ENCODE assay signal across 20 cellular contexts in the genomic region with DNA sequence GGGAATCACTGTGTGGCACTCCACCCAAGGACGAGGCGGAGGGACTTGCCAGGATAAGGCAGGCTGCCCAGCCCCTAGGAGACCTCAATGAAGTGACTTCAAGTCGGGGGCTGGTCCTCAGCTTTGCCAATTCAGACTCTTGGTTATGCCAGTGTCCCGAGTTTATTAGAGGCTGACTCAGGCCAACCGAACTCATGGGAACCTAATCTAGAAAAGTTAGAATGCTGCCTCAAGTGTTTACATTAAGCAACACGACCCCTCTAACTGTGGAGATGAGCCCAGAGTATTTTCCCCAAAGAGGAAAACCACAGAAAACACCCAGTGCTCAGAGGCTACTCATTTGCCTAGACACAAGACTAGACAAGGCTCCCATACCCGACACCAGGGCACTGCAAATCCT. TPM values are rescaled to one million over a fixed set of nuclear protein-coding genes. Genes with fewer than 3 reads are reported as not detected.
A peak's percentile ranks its signal among the peaks of the same experiment; 100 is the strongest.
DNase-seq lines count a peak whose midpoint lies in the region; ATAC-seq and TF ChIP-seq lines count a peak whose summit lies in the region.
"Had no signal": no experiment of that assay in that cellular context is flagged by ENCODE, and none has a peak within 500 bp of the region (broad histone marks: within the 10 kb centered on the region; RNA-seq: fewer than 3 reads in every experiment).

No MANE protein-coding gene starts in this region.

- no peak overlapping the region for H3K18ac ChIP-seq in IMR-90 (ENCODE audit: low read depth, low read length)

- H3K14ac ChIP-seq in IMR-90 (replicated peaks; ENCODE audit: low read depth, low read length): no peak overlapping the region

- intact Hi-C loops in IMR-90 (cut with micrococcal nuclease): loop anchor here (10.0 kb wide), 1 partner anchor 78 kb away; a partner anchor contains a TSS

- H2AK5ac ChIP-seq in IMR-90 (ENCODE audit: low read depth, low read length): no peak overlapping the region

- H3K27me3 ChIP-seq in IMR-90 (ENCODE audit: control insufficient read depth, insufficient read depth, low read length): peaks cover 13% of the 10 kb centered on the region
- no peaks in the 10 kb centered on the region for H3K27me3 ChIP-seq in brain microvascular endothelial cell (replicated peaks)
- H3K27me3 ChIP-seq in smooth muscle cell (ENCODE audit: low read depth): no peaks in the 10 kb centered on the region

- H3K36me3 ChIP-seq in IMR-90 (ENCODE audit: control insufficient read depth, insufficient read depth, low read length) (no peaks in the 10 kb centered on the region), brain microvascular endothelial cell (replicated peaks) (no peaks in the 10 kb centered on the region), smooth muscle cell (ENCODE audit: low read depth) (no peaks in the 10 kb centered on the region)
- H3K36me3 ChIP-seq: BLaER1 treated with 17β-estradiol and CSF1 and Interleukin-3, amounts not matched to agents 10 nM and 100 nM had no signal

- H2BK120ac ChIP-seq in IMR-90 (ENCODE audit: low read depth, low read length): no peak overlapping the region

- H2AFZ ChIP-seq in IMR-90 (replicated peaks; ENCODE audit: low read length, poor library complexity) (no peak overlapping the region), smooth muscle cell (ENCODE audit: low read depth) (no peak overlapping the region)

- POLR2A ChIA-PET in IMR-90 (lab: Charles Lee; ENCODE audit: unreplicated experiment): no interaction called here

- H4K8ac ChIP-seq in IMR-90 (ENCODE audit: low read depth in 2 of 2, low read length in 2 of 2): no peak overlapping the region

- H3F3A ChIP-seq in smooth muscle cell (ENCODE audit: low read depth): peaks cover 7% of the 10 kb centered on the region

- no peak for TF ChIP-seq RAD21 in IMR-90 (IDR thresholded peaks at IDR 0.05; ENCODE audit: low read length)

- in situ Hi-C loops in IMR-90 (cut with MboI; ENCODE audit: low sequenced_read_pairs): no loop called here
- in situ Hi-C loops in brain microvascular endothelial cell (cut with HindIII; ENCODE audit: low pct_ligation_motif_present, low sequenced_read_pairs): no loop called here

- BruUV-seq in IMR-90 (replicated peaks; lab: Mats Ljungman, UMichigan): no TSS peak

- no peaks in the 10 kb centered on the region for H4K20me1 ChIP-seq in IMR-90 (ENCODE audit: insufficient read depth, low read length)
- H4K20me1 ChIP-seq in smooth muscle cell (ENCODE audit: low read depth): no peaks in the 10 kb centered on the region
- H4K20me1 ChIP-seq: BLaER1 treated with 17β-estradiol and CSF1 and Interleukin-3, amounts not matched to agents 10 nM and 100 nM had no signal

- dilution Hi-C loops in IMR-90 (cut with HindIII; ENCODE audit: low sequenced_read_pairs, unreplicated experiment): no loop called here

- H4K91ac ChIP-seq in IMR-90 (ENCODE audit: insufficient read depth, low read depth, low read length): no peak overlapping the region

- H2BK5ac ChIP-seq in IMR-90 (ENCODE audit: low read depth, low read length, poor library complexity, severe bottlenecking): no peak overlapping the region

- no peak overlapping the region for H2BK15ac ChIP-seq in IMR-90 (ENCODE audit: low read depth, low read length)

- H3K9me3 ChIP-seq in IMR-90 (ENCODE audit: control insufficient read depth, insufficient read depth, low read length) (no peaks in the 10 kb centered on the region), smooth muscle cell (replicated peaks; ENCODE audit: low read depth) (no peaks in the 10 kb centered on the region)

- H3K79me1 ChIP-seq in IMR-90 (ENCODE audit: low read depth in 1 of 2, low read length in 2 of 2): no peaks in the 10 kb centered on the region

- H3K79me2 ChIP-seq in smooth muscle cell (ENCODE audit: low read depth): no peaks in the 10 kb centered on the region

- no peak overlapping the region for H2BK20ac ChIP-seq in IMR-90 (ENCODE audit: low read depth, low read length)

- H3K27ac ChIP-seq in IMR-90 (ENCODE audit: insufficient read depth, low read length) (no peak overlapping the region), brain microvascular endothelial cell (no peak overlapping the region), smooth muscle cell (ENCODE audit: low read depth) (peak overlapping the region; percentile 79)
- H3K27ac ChIP-seq: BLaER1 treated with 17β-estradiol and CSF1 and Interleukin-3, amounts not matched to agents 10 nM and 100 nM; SK-N-MC had no signal

- no peak overlapping the region for H3K4me3 ChIP-seq in IMR-90 (ENCODE audit: insufficient read depth, low read depth, low read length)
- H3K4me3 ChIP-seq in brain microvascular endothelial cell (ENCODE audit: low read depth, low read length): no peak overlapping the region
- no peak overlapping the region for H3K4me3 ChIP-seq in smooth muscle cell
- H3K4me3 ChIP-seq: BLaER1 treated with 17β-estradiol and CSF1 and Interleukin-3, amounts not matched to agents 10 nM and 100 nM; SK-N-MC had no signal

- CTCF ChIA-PET in IMR-90 (lab: Yijun Ruan, JAX): interaction anchor here (0.7 kb wide), 1 partner anchor 1911 kb away, joined by 4 read pairs; no protein-coding TSS in a partner anchor

- no peaks in the 10 kb centered on the region for H3K9me1 ChIP-seq in IMR-90 (ENCODE audit: insufficient read depth, low read length)

- no peak for ATAC-seq in IMR-90 (ENCODE audit: low read depth)
- ATAC-seq in GM19035 (IDR thresholded peaks at IDR 0.05; ENCODE audit: unreplicated experiment): no peak
- no peak for ATAC-seq in HG03469 (IDR thresholded peaks at IDR 0.05; ENCODE audit: unreplicated experiment)

- WGBS in IMR-90 (ENCODE audit: extremely low coverage in 2 of 2, insufficient read length in 1 of 2), 2 experiments: 51% methylated on average over 2 of the region's 7 CpGs; no CpG with 5 or more reads in 1 of the 2 experiments
- 39% methylated on average over 7 of the region's 7 CpGs for WGBS in smooth muscle cell (ENCODE audit: low lambda C conversion rate)

- peak; percentile 12 for DNase-seq in IMR-90
- DNase-seq in brain microvascular endothelial cell: peak; percentile 18
- DNase-seq in iris pigment epithelial cell (ENCODE audit: low read depth): peak; percentile 10
- DNase-seq in smooth muscle cell (lab: John Stamatoyannopoulos, UW; ENCODE audit: unreplicated experiment): no peak
- no peak for DNase-seq in iPS-NIHi7 (ENCODE audit: extremely low spot score)
- no peak for DNase-seq in occipital lobe (lab: John Stamatoyannopoulos, UW)
- DNase-seq: DMS79 treated with DMSO at 0.1 percent for 48 hours; GDM1; KBM-7; MV-4-11; NCI-H1694 treated with DMSO at 0.1 percent for 48 hours; NCI-H748 treated with DMSO at 0.1 percent for 48 hours; NK-92 treated with Interleukin-12 subunit alpha and Interleukin-12 subunit beta, amount 100 ng/mL, for 24 hours; Right ventricle myocardium superior had no signal

- TF ChIP-seq CTCF in IMR-90 (conservative IDR thresholded peaks at IDR 0.05; ENCODE audit: low read depth, low read length): no peak
- TF ChIP-seq CTCF in brain microvascular endothelial cell (IDR thresholded peaks at IDR 0.05; ENCODE audit: low read depth, low read length, missing control alignments): no peak
- TF ChIP-seq CTCF in smooth muscle cell (IDR thresholded peaks at IDR 0.05; ENCODE audit: borderline replicate concordance, insufficient read depth, poor library complexity, severe bottlenecking): no peak

- no peak for TF ChIP-seq POLR2A in IMR-90 (IDR thresholded peaks at IDR 0.05; ENCODE audit: low read depth, low read length)

- H3K4me1 ChIP-seq in IMR-90 (ENCODE audit: control insufficient read depth, insufficient read depth, low read length): no peaks in the 10 kb centered on the region
- H3K4me1 ChIP-seq in smooth muscle cell (ENCODE audit: low read depth): peaks cover 11% of the 10 kb centered on the region
- H3K4me1 ChIP-seq: BLaER1 treated with 17β-estradiol and CSF1 and Interleukin-3, amounts not matched to agents 10 nM and 100 nM had no signal

- H3K9ac ChIP-seq in IMR-90 (ENCODE audit: low read depth, low read length) (no peak overlapping the region), smooth muscle cell (ENCODE audit: low read depth) (peak overlapping the region; percentile 66)
- H3K9ac ChIP-seq: BLaER1 treated with 17β-estradiol and CSF1 and Interleukin-3, amounts not matched to agents 10 nM and 100 nM had no signal

- no peak overlapping the region for H4K5ac ChIP-seq in IMR-90 (ENCODE audit: low read depth, low read length)

- H3K56ac ChIP-seq in IMR-90 (ENCODE audit: extremely low read depth, insufficient read depth, low read length): no peak overlapping the region

- H3K4me2 ChIP-seq in IMR-90 (ENCODE audit: low read depth, low read length) (no peak overlapping the region), smooth muscle cell (peak overlapping the region; percentile 3)
- H3K4me2 ChIP-seq: BLaER1 treated with 17β-estradiol and CSF1 and Interleukin-3, amounts not matched to agents 10 nM and 100 nM had no signal

- no peak overlapping the region for H3K23ac ChIP-seq in IMR-90 (ENCODE audit: low read depth, low read length)

- no peak overlapping the region for H2AK9ac ChIP-seq in IMR-90 (replicated peaks; ENCODE audit: low read depth, low read length, poor library complexity)

- H3K4ac ChIP-seq in IMR-90 (ENCODE audit: low read depth, low read length): no peak overlapping the region

TF ChIP-seq in IMR-90, 13 proteins besides CTCF, POLR2A, EP300 and RAD21 (continues in another document):
- TF ChIP-seq NFE2L2 (IDR thresholded peaks at IDR 0.05; ENCODE audit: low read depth, low read length): no peak
- no peak for TF ChIP-seq MAZ (IDR thresholded peaks at IDR 0.05; ENCODE audit: borderline replicate concordance, low read depth, low read length)
- TF ChIP-seq, protein P1, sequence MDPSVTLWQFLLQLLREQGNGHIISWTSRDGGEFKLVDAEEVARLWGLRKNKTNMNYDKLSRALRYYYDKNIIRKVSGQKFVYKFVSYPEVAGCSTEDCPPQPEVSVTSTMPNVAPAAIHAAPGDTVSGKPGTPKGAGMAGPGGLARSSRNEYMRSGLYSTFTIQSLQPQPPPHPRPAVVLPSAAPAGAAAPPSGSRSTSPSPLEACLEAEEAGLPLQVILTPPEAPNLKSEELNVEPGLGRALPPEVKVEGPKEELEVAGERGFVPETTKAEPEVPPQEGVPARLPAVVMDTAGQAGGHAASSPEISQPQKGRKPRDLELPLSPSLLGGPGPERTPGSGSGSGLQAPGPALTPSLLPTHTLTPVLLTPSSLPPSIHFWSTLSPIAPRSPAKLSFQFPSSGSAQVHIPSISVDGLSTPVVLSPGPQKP (IDR thresholded peaks at IDR 0.05; ENCODE audit: borderline replicate concordance, low read depth, low read length): no peak
- TF ChIP-seq FOS (IDR thresholded peaks at IDR 0.05; ENCODE audit: low read depth, low read length): no peak
- TF ChIP-seq SMC3 (IDR thresholded peaks at IDR 0.05; ENCODE audit: low read depth, low read length): no peak

RNA-seq across cellular contexts. Expression of a gene that starts 1.1 kb away (rescaled TPM):
- total RNA-seq in IMR-90 (2012; rRNA removed): not detected in 2 replicates
- polyA plus RNA-seq in IMR-90 (2012; rRNA removed): 0.15 and 0.59 TPM in 2 replicates
- polyA plus RNA-seq in IMR-90 (2012; cell fraction: cytosol; rRNA removed): 0.20 and 0.47 TPM in 2 replicates
- polyA plus RNA-seq in IMR-90 (2012; cell fraction: nucleus; rRNA removed; ENCODE audit: low replicate concordance): 0.96 and 1.4 TPM in 2 replicates
- 0.09 TPM in 1 of 2 replicates, not detected in the other for total RNA-seq in smooth muscle cell
- polyA plus RNA-seq in smooth muscle cell: 0.76 and 1.00 TPM in 2 replicates
- 1.2 TPM for total RNA-seq in occipital lobe
- total RNA-seq: NCI-H460, OCI-LY7 had no signal

Comparison
In these comparisons a context has a peak if more than half of its experiments do, and no peak if none do; other contexts are left out.
1. DNase-seq: peak in IMR-90 (single experiment), brain microvascular endothelial cell (single experiment) and iris pigment epithelial cell (single experiment); none in smooth muscle cell (single experiment), iPS-NIHi7 (single experiment) and occipital lobe (single experiment).